In genomic region chr1:151985768-151986167, GRCh38 we compare ENCODE assay signal across 1 cellular context.
TF ChIP-seq lines count a peak whose summit lies in the region.

No MANE protein-coding gene starts in this region.

TF ChIP-seq in GM12878, 131 proteins besides CTCF, POLR2A, EP300 and RAD21:
- TF ChIP-seq ZNF24 (IDR thresholded peaks at IDR 0.05) (peak; percentile 19; the same call in 1 of the 2 replicates), MEF2B (IDR thresholded peaks at IDR 0.05; ENCODE audit: partially characterized antibody, poor library complexity, severe bottlenecking) (no peak)
